1 cellular context compared by ENCODE assay signal in genomic region chr2:96537734-96538486, GRCh38.
TF ChIP-seq lines count a peak whose summit lies in the region.

No MANE protein-coding gene starts in this region.

TF ChIP-seq in K562, 482 proteins besides CTCF, POLR2A, EP300 and RAD21 (continued from another document):
- TF ChIP-seq CTCFL (IDR thresholded peaks at IDR 0.05; ENCODE audit: borderline replicate concordance, insufficient read depth, low read depth, low read length, poor library complexity, severe bottlenecking) (no peak), CBX3 (IDR thresholded peaks at IDR 0.05; ENCODE audit: borderline replicate concordance in 1 of 2, low read length in 2 of 2) (no peak), RFX5 (IDR thresholded peaks at IDR 0.05; ENCODE audit: low read depth, low read length) (no peak), ZC3H8 (IDR thresholded peaks at IDR 0.05) (no peak), ZNF830 (CRISPR knock-in tag; IDR thresholded peaks at IDR 0.05) (no peak)
- TF ChIP-seq, protein P1, sequence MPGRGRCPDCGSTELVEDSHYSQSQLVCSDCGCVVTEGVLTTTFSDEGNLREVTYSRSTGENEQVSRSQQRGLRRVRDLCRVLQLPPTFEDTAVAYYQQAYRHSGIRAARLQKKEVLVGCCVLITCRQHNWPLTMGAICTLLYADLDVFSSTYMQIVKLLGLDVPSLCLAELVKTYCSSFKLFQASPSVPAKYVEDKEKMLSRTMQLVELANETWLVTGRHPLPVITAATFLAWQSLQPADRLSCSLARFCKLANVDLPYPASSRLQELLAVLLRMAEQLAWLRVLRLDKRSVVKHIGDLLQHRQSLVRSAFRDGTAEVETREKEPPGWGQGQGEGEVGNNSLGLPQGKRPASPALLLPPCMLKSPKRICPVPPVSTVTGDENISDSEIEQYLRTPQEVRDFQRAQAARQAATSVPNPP (IDR thresholded peaks at IDR 0.05; ENCODE audit: borderline replicate concordance, insufficient read depth, insufficient read length): no peak
